In the genomic region with DNA sequence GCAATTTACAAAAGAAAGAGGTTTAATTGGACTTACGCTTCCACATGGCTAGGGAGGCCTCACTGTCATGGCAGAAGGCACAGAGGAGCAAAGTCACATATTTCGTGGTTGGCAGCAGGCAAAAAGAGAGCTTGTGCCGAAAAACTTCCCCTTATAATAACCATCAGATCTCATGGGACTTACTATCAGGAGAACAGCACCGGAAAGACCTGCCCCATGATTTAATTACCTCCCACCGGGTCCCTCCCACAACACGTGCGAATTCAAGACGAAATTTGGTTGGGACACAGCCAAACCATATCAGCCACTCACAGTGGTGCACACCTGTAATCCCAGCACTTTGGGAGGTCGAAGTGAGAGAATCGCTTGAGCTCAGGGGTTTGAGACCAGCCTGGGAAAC, we compare ENCODE assay signal across 21 cellular contexts.
"Had no signal": no experiment of that assay in that cellular context is flagged by ENCODE, and none has a peak within 500 bp of the region (broad histone marks: within the 10 kb centered on the region; RNA-seq: fewer than 3 reads in every experiment).

No MANE protein-coding gene starts in this region.

- H3K4me3 ChIP-seq: lung, sigmoid colon, testis had no signal

- H3K27ac Mint-ChIP-seq: activated naive CD4-positive, alpha-beta T cell treated with anti-CD3 and anti-CD28 coated beads, Interleukin-2, amount 50 U/mL, for 72 hours; nephron progenitor cell; stimulated activated effector memory CD8-positive, alpha-beta T cell treated with anti-CD3 and anti-CD28 coated beads, Interleukin-12 subunit alpha, Interleukin-12 subunit beta, amount 100 ng/mL, for 72 hours; T-helper 2 cell treated with Interferon-gamma antibody and Interleukin-4, amounts not matched to agents 5 μg/mL and 100 μg/mL, for 36 hours; type B pancreatic cell had no signal

- H3K4me1 ChIP-seq: testis had no signal

- H3K36me3 ChIP-seq: sigmoid colon had no signal

- H3K36me3 Mint-ChIP-seq: stimulated activated effector memory CD8-positive, alpha-beta T cell treated with anti-CD3 and anti-CD28 coated beads, Interleukin-12 subunit alpha, Interleukin-12 subunit beta, amount 100 ng/mL, for 72 hours had no signal

- H3K4me3 Mint-ChIP-seq: nephron progenitor cell; stimulated activated effector memory CD8-positive, alpha-beta T cell treated with anti-CD3 and anti-CD28 coated beads, Interleukin-12 subunit alpha, Interleukin-12 subunit beta, amount 100 ng/mL, for 72 hours; T-helper 2 cell treated with Interferon-gamma antibody and Interleukin-4, amounts not matched to agents 5 μg/mL and 100 μg/mL, for 36 hours; type B pancreatic cell had no signal

- ATAC-seq: activated CD4-positive, CD25-positive, alpha-beta regulatory T cell treated with anti-CD3 and anti-CD28 coated beads, Interleukin-2, amount 50 U/mL, for 24 hours; activated naive CD4-positive, alpha-beta T cell treated with anti-CD3 and anti-CD28 coated beads, Interleukin-2, amount 50 U/mL, for 72 hours; foreskin keratinocyte; left lobe of liver; stimulated activated effector memory CD8-positive, alpha-beta T cell treated with anti-CD3 and anti-CD28 coated beads, Interleukin-12 subunit alpha, Interleukin-12 subunit beta, amount 100 ng/mL, for 72 hours had no signal

- FAIRE-seq: colon, kidney had no signal

- H3K27me3 ChIP-seq: foreskin keratinocyte, testis had no signal

- H3K9me3 Mint-ChIP-seq: activated naive CD4-positive, alpha-beta T cell treated with anti-CD3 and anti-CD28 coated beads, Interleukin-2, amount 50 U/mL, for 72 hours; nephron progenitor cell; stimulated activated effector memory CD8-positive, alpha-beta T cell treated with anti-CD3 and anti-CD28 coated beads, Interleukin-12 subunit alpha, Interleukin-12 subunit beta, amount 100 ng/mL, for 72 hours; T-helper 2 cell treated with Interferon-gamma antibody and Interleukin-4, amounts not matched to agents 5 μg/mL and 100 μg/mL, for 36 hours; type B pancreatic cell had no signal

- DNase-seq: activated CD8-positive, alpha-beta memory T cell treated with anti-CD3 and anti-CD28 coated beads for 24 hours; activated CD8-positive, alpha-beta memory T cell treated with anti-CD3 and anti-CD28 coated beads, Interleukin-2, amount 50 U/mL, for 48 hours; activated gamma-delta T cell; amniotic stem cell; central memory CD4-positive, alpha-beta T cell; foreskin keratinocyte; kidney; midbrain; nephron progenitor cell; occipital lobe; sigmoid colon; stimulated activated CD4-positive, alpha-beta T cell treated with anti-CD3 and anti-CD28 coated beads, Interleukin-4, amount 100 ng/mL, for 24 hours; testis had no signal

- H3K27ac ChIP-seq: foreskin keratinocyte, sigmoid colon, testis had no signal

- H3K9me3 ChIP-seq: sigmoid colon, testis had no signal
